ENCODE assay signal across 8 cellular contexts in genomic region chr20:6178537-6178936, GRCh38. TPM values are rescaled to one million over a fixed set of nuclear protein-coding genes. Genes with fewer than 3 reads are reported as not detected.
DNase-seq lines count a peak whose midpoint lies in the region; ATAC-seq and TF ChIP-seq lines count a peak whose summit lies in the region.
"Had no signal": no experiment of that assay in that cellular context is flagged by ENCODE, and none has a peak within 500 bp of the region (broad histone marks: within the 10 kb centered on the region; RNA-seq: fewer than 3 reads in every experiment).

No MANE protein-coding gene starts in this region.

- peaks cover 6% of the 10 kb centered on the region for H3K27me3 Mint-ChIP-seq in neural crest cell (ENCODE audit: low read depth)

- no peak for ATAC-seq in GM18870 (IDR thresholded peaks at IDR 0.05; ENCODE audit: unreplicated experiment)

- no peaks in the 10 kb centered on the region for H3K4me1 ChIP-seq in GM23248 (ENCODE audit: insufficient read depth)
- H3K4me1 ChIP-seq in mammary epithelial cell (ENCODE audit: insufficient read depth, low read length) = no peaks in the 10 kb centered on the region
- H3K4me1 ChIP-seq: parathyroid adenoma had no signal

- H3K36me3 Mint-ChIP-seq in neural crest cell (ENCODE audit: low read depth) = no peaks in the 10 kb centered on the region

- H3K4me3 ChIP-seq in GM23248 = no peak overlapping the region
- H3K4me3 ChIP-seq in mammary epithelial cell (replicated peaks in 1 of 3; ENCODE audit: insufficient read depth in 1 of 3, low read depth in 2 of 3, low read length in 3 of 3) = no peak overlapping the region

- no peaks in the 10 kb centered on the region for H3K9me3 Mint-ChIP-seq in neural crest cell

- H3K4me2 ChIP-seq in GM23248 (ENCODE audit: unreplicated experiment) (no peak overlapping the region), mammary epithelial cell (ENCODE audit: insufficient read depth, low read depth, low read length) (no peak overlapping the region)

- no peaks in the 10 kb centered on the region for H3K9me2 ChIP-seq in GM23248 (ENCODE audit: insufficient read depth)

- H3K27me3 ChIP-seq in GM23248 (replicated peaks; ENCODE audit: insufficient read depth) (0 out of 2 replicates have a peak, but pooled peaks cover 11% of the 10 kb centered on the region), mammary epithelial cell (ENCODE audit: insufficient read depth, low read length) (peaks cover 3% of the 10 kb centered on the region)

- H3K4me1 Mint-ChIP-seq in neural crest cell = no peaks in the 10 kb centered on the region

- H2AFZ ChIP-seq in GM23248 (no peak overlapping the region), mammary epithelial cell (ENCODE audit: low read depth, low read length) (no peak overlapping the region)
- H2AFZ ChIP-seq: parathyroid adenoma had no signal

- no peak overlapping the region for H3K27ac Mint-ChIP-seq in neural crest cell (ENCODE audit: unreplicated experiment)

- H3K9ac ChIP-seq in GM23248 (no peak overlapping the region), mammary epithelial cell (ENCODE audit: insufficient read depth, low read length) (no peak overlapping the region)
- H3K9ac ChIP-seq: parathyroid adenoma had no signal

- no peaks in the 10 kb centered on the region for H4K20me1 ChIP-seq in GM23248 (ENCODE audit: insufficient read depth)
- no peaks in the 10 kb centered on the region for H4K20me1 ChIP-seq in mammary epithelial cell (ENCODE audit: insufficient read depth, low read length)

- no peaks in the 10 kb centered on the region for H3K9me3 ChIP-seq in GM23248 (ENCODE audit: low read depth)
- H3K9me3 ChIP-seq in mammary epithelial cell (replicated peaks; ENCODE audit: insufficient read depth, low read length) = no peaks in the 10 kb centered on the region

- in situ Hi-C loops in GM23248 (cut with MboI) = no loop called here
- in situ Hi-C loops in mammary epithelial cell (cut with MboI; ENCODE audit: low sequenced_read_pairs in 2 of 2) = no loop called here

- intact Hi-C loops in mammary epithelial cell (cut with micrococcal nuclease) = loop anchor here (2.0 to 10.0 kb wide), 5 partner anchors 89 to 640 kb away; partner anchors contain the start of gene BMP2

- DNase-seq in GM23248 (peak; percentile 47), NCI-H1930 (lab: John Stamatoyannopoulos, UW) (peak; percentile 5 to 15), mammary epithelial cell (peak; percentile 32), neural crest cell (ENCODE audit: low read depth, low spot score) (peak; percentile 2), T-helper 1 cell (no peak)
- no peak for DNase-seq in activated CD4-positive, CD25-positive, alpha-beta regulatory T cell (lab: John Stamatoyannopoulos, UW)

- BruUV-seq in mammary epithelial cell (replicated peaks; lab: Mats Ljungman, UMichigan) = no TSS peak

- H3F3A ChIP-seq in GM23248 (ENCODE audit: insufficient read depth) = no peaks in the 10 kb centered on the region

- H3K4me3 Mint-ChIP-seq in neural crest cell = no peak overlapping the region

- H3K27ac ChIP-seq in GM23248 (no peak overlapping the region), mammary epithelial cell (ENCODE audit: insufficient read depth, low read depth, low read length) (no peak overlapping the region)
- H3K27ac ChIP-seq: parathyroid adenoma had no signal

- peak; percentile 36 to 64 for TF ChIP-seq CTCF in mammary epithelial cell (conservative IDR thresholded peaks at IDR 0.05 in 1 of 2, IDR thresholded peaks at IDR 0.05 in 1 of 2; ENCODE audit: extremely low read depth in 1 of 2, insufficient read depth in 1 of 2, low read depth in 1 of 2, low read length in 2 of 2)
- peak; percentile 61 for TF ChIP-seq CTCF in neural crest cell (conservative IDR thresholded peaks at IDR 0.05)

- H3K79me2 ChIP-seq in GM23248 (ENCODE audit: insufficient read depth) (no peaks in the 10 kb centered on the region), mammary epithelial cell (ENCODE audit: insufficient read depth, low read length) (no peaks in the 10 kb centered on the region)
- H3K79me2 ChIP-seq: parathyroid adenoma had no signal

- dilution Hi-C loops in mammary epithelial cell (cut with HindIII; ENCODE audit: low sequenced_read_pairs) = no loop called here

- H3K36me3 ChIP-seq in GM23248 (ENCODE audit: low read depth) = no peaks in the 10 kb centered on the region
- no peaks in the 10 kb centered on the region for H3K36me3 ChIP-seq in mammary epithelial cell (ENCODE audit: insufficient read depth, low read length)

- CTCF ChIA-PET in mammary epithelial cell (lab: Charles Lee; ENCODE audit: low non-redundant PET) = no interaction called here

- 1% methylated on average over 3 of the region's 3 CpGs for WGBS in GM23248 (ENCODE audit: low coverage in 1 of 2, low lambda C conversion rate in 2 of 2, missing lambda C conversion rate in 2 of 2), 2 experiments
- WGBS in mammary epithelial cell (ENCODE audit: low coverage, missing lambda C conversion rate) = 3% methylated on average over 3 of the region's 3 CpGs

RNA-seq across cellular contexts. Expression of gene FERMT1, which starts 55.7 kb away (rescaled TPM):
- 4.1 and 4.2 TPM in 2 replicates for total RNA-seq in GM23248 (2014; rRNA removed; shearing (Covaris generic))
- polyA plus RNA-seq in GM23248 (2016; fragmentation: Nextera tagmentation; extraction: Ambion mirVana) (1.2 and 2.1 TPM in 2 replicates), mammary epithelial cell (204 TPM)
- total RNA-seq in mammary epithelial cell (100 to 1,000 TPM in 1 of 2 donors, 10 to 100 TPM in 1; 34.8 to 241 TPM), neural crest cell (0.23 TPM in 1 of 2 replicates, not detected in the other)
- polyA minus RNA-seq in mammary epithelial cell = 220 TPM

Comparison
In these comparisons a context has a peak if more than half of its experiments do, and no peak if none do; other contexts are left out.
1. DNase-seq: peak in GM23248 (single experiment), NCI-H1930 (2 of 2), mammary epithelial cell (single experiment) and neural crest cell (single experiment); none in T-helper 1 cell (0 of 5) and activated CD4-positive, CD25-positive, alpha-beta regulatory T cell (0 of 4).